ENCODE assay signal across 8 cellular contexts in the genomic region with DNA sequence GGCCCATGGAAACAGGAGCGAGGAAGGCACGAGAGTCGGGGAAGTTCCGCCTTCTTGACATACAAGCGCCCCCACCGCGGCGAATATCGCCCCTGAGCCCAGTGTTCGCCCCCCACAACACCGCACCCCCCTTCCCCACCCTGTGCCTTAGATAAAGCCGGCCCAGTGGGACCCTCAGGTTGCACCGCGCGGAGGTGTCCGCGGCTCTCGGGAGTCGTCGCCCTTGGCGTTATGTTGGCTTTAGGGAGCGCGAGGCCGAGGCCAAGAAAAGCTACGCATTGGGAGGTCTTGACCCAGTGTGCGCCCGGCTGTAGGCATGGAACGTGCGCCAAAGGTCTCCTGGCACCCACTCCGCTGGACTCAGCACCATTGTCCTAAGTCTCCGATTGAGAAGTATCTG. TPM values are rescaled to one million over a fixed set of nuclear protein-coding genes. Genes with fewer than 3 reads are reported as not detected.
DNase-seq lines count a peak whose midpoint lies in the region; ATAC-seq and TF ChIP-seq lines count a peak whose summit lies in the region.

No MANE protein-coding gene starts in this region.

- H3K9me3 Mint-ChIP-seq in stimulated activated naive B cell treated with anti-CD40 and anti-IgM and Interleukin-4, amounts not matched to agents 10 μg/mL and 1 μg/mL and 100 μg/mL, for 72 hours, result peaks cover 35 to 38% of the 10 kb centered on the region in 2 donors

- H3K36me3 Mint-ChIP-seq in stimulated activated naive B cell treated with anti-CD40 and anti-IgM and Interleukin-4, amounts not matched to agents 10 μg/mL and 1 μg/mL and 100 μg/mL, for 72 hours, result peaks cover 47 to 56% of the 10 kb centered on the region in 2 donors

- H3K27me3 ChIP-seq in HUES64 (ENCODE audit: insufficient read depth, low read length), result peaks cover 19% of the 10 kb centered on the region; the same call in 1 of the 2 replicates
- H3K27me3 ChIP-seq in brain microvascular endothelial cell (replicated peaks), result no peaks in the 10 kb centered on the region

- no peak for ATAC-seq in stimulated activated naive B cell treated with anti-CD40 and anti-IgM and Interleukin-4, amounts not matched to agents 10 μg/mL and 1 μg/mL and 100 μg/mL, for 72 hours (replicated peaks)
- ATAC-seq in HG03378 (IDR thresholded peaks at IDR 0.05; ENCODE audit: unreplicated experiment) (no peak), HG02970 (IDR thresholded peaks at IDR 0.05; ENCODE audit: low FRiP score, unreplicated experiment) (no peak)

- peak overlapping the region; percentile 99 for H3K27ac Mint-ChIP-seq in stimulated activated naive B cell treated with anti-CD40 and anti-IgM and Interleukin-4, amounts not matched to agents 10 μg/mL and 1 μg/mL and 100 μg/mL, for 72 hours

- no peak overlapping the region; the same call in 1 of the 2 replicates for H3K27ac ChIP-seq in HUES64 (ENCODE audit: low read depth, low read length)
- H3K27ac ChIP-seq in brain microvascular endothelial cell, result peak overlapping the region; percentile 44

- TF ChIP-seq CTCF in brain microvascular endothelial cell (IDR thresholded peaks at IDR 0.05; ENCODE audit: low read depth, low read length, missing control alignments), result no peak

- H3K36me3 ChIP-seq in HUES64 (ENCODE audit: insufficient read depth, low read length), result peaks cover 15% of the 10 kb centered on the region
- H3K36me3 ChIP-seq in brain microvascular endothelial cell (replicated peaks), result peaks cover 13% of the 10 kb centered on the region

- in situ Hi-C loops in brain microvascular endothelial cell (cut with HindIII; ENCODE audit: low pct_ligation_motif_present, low sequenced_read_pairs), result no loop called here

- no peak for DNase-seq in brain microvascular endothelial cell
- DNase-seq in left kidney (ENCODE audit: low read depth, low spot score), result peak; percentile 18
- DNase-seq in stimulated activated naive B cell treated with anti-CD40 and anti-IgM and Interleukin-4, amounts not matched to agents 10 μg/mL and 1 μg/mL and 100 μg/mL, for 72 hours, result no peak
- no peak for DNase-seq in COR-L47 (lab: John Stamatoyannopoulos, UW)
- no peak for DNase-seq in GM19240 (ENCODE audit: insufficient read length, low spot score)

- H3K4me3 Mint-ChIP-seq in stimulated activated naive B cell treated with anti-CD40 and anti-IgM and Interleukin-4, amounts not matched to agents 10 μg/mL and 1 μg/mL and 100 μg/mL, for 72 hours, result peak overlapping the region; percentile 93 to 99

- 49% methylated on average over 31 of the region's 31 CpGs for WGBS in HUES64

- peaks cover 32 to 44% of the 10 kb centered on the region in 2 donors for H3K4me1 Mint-ChIP-seq in stimulated activated naive B cell treated with anti-CD40 and anti-IgM and Interleukin-4, amounts not matched to agents 10 μg/mL and 1 μg/mL and 100 μg/mL, for 72 hours

- peaks cover 31% of the 10 kb centered on the region for H3K9me3 ChIP-seq in HUES64 (ENCODE audit: insufficient read depth, low read depth, low read length)

- H3K4me3 ChIP-seq in HUES64 (ENCODE audit: low read length), result peak overlapping the region; percentile 71
- peak overlapping the region; percentile 68 for H3K4me3 ChIP-seq in brain microvascular endothelial cell (ENCODE audit: low read depth, low read length)

- no peaks in the 10 kb centered on the region for H3K4me1 ChIP-seq in HUES64 (ENCODE audit: insufficient read depth, low read length)

- no peak overlapping the region for H3K9ac ChIP-seq in HUES64 (ENCODE audit: low read depth, low read length)

- peaks cover 0 to 10% of the 10 kb centered on the region in 2 donors for H3K27me3 Mint-ChIP-seq in stimulated activated naive B cell treated with anti-CD40 and anti-IgM and Interleukin-4, amounts not matched to agents 10 μg/mL and 1 μg/mL and 100 μg/mL, for 72 hours

RNA-seq across cellular contexts. Expression of a gene that starts 0.6 kb away (rescaled TPM):
- polyA plus RNA-seq in HUES64 (2013, experiment 1 of 2), result 1.8 TPM
- 2.2 TPM for polyA plus RNA-seq in HUES64 (2013, experiment 2 of 2)

RNA-seq across cellular contexts. Expression of a gene that starts 10.9 kb away (rescaled TPM):
- 2.0 TPM for polyA plus RNA-seq in HUES64 (2013, experiment 1 of 2)
- 2.1 TPM for polyA plus RNA-seq in HUES64 (2013, experiment 2 of 2)

RNA-seq across cellular contexts. Expression of a gene that starts 26.3 kb away (rescaled TPM):
- 4.4 TPM for polyA plus RNA-seq in HUES64 (2013, experiment 1 of 2)
- 3.7 TPM for polyA plus RNA-seq in HUES64 (2013, experiment 2 of 2)

RNA-seq across cellular contexts. Expression of a gene that starts 32.1 kb away (rescaled TPM):
- polyA plus RNA-seq in HUES64 (2013, experiment 1 of 2), result 3.8 TPM
- 5.7 TPM for polyA plus RNA-seq in HUES64 (2013, experiment 2 of 2)

RNA-seq across cellular contexts. Expression of a gene that starts 35.6 kb away (rescaled TPM):
- polyA plus RNA-seq in HUES64 (2013, experiment 1 of 2), result 3.8 TPM
- polyA plus RNA-seq in HUES64 (2013, experiment 2 of 2), result 4.9 TPM
